In genomic region chr12:109706747-109707469, GRCh38 we compare ENCODE assay signal across 13 cellular contexts. TPM values are rescaled to one million over a fixed set of nuclear protein-coding genes. Genes with fewer than 3 reads are reported as not detected.
DNase-seq lines count a peak whose midpoint lies in the region; ATAC-seq and TF ChIP-seq lines count a peak whose summit lies in the region.
"Had no signal": no experiment of that assay in that cellular context is flagged by ENCODE, and none has a peak within 500 bp of the region (broad histone marks: within the 10 kb centered on the region; RNA-seq: fewer than 3 reads in every experiment).

No MANE protein-coding gene starts in this region.

- H3K23ac ChIP-seq in neuronal stem cell (ENCODE audit: low read depth, low read length, poor library complexity): no peak overlapping the region

- H3K18ac ChIP-seq in neuronal stem cell (ENCODE audit: low read length): peak overlapping the region; percentile 73

- no peak overlapping the region for H2AFZ ChIP-seq in neuronal stem cell (ENCODE audit: low read length)
- H2AFZ ChIP-seq: PC-9 had no signal

- no peak overlapping the region for H2BK120ac ChIP-seq in neuronal stem cell (ENCODE audit: low read depth, low read length)

- H3K79me1 ChIP-seq in neuronal stem cell (ENCODE audit: low read depth, low read length): no peaks in the 10 kb centered on the region

- H2BK15ac ChIP-seq in neuronal stem cell (ENCODE audit: low read length): no peak overlapping the region

- no peak for TF ChIP-seq CTCF in colonic mucosa (IDR thresholded peaks at IDR 0.05)

- H3K9ac ChIP-seq in colonic mucosa (ENCODE audit: low read depth in 2 of 2, low read length in 2 of 2) (no peak overlapping the region), neuronal stem cell (ENCODE audit: low read depth, low read length, poor library complexity) (no peak overlapping the region)

- H2BK12ac ChIP-seq in neuronal stem cell (ENCODE audit: low read length): no peak overlapping the region

- no peak overlapping the region for H3K4me3 ChIP-seq in colonic mucosa
- H3K4me3 ChIP-seq in neuronal stem cell (ENCODE audit: low read length in 2 of 2): no peak overlapping the region
- H3K4me3 ChIP-seq: PC-9 had no signal

- no peaks in the 10 kb centered on the region for H3K4me1 ChIP-seq in colonic mucosa
- H3K4me1 ChIP-seq in neuronal stem cell (ENCODE audit: control insufficient read depth in 2 of 2, insufficient read depth in 1 of 2, low read depth in 1 of 2, low read length in 2 of 2): peaks cover 0 to 19% of the 10 kb centered on the region in 2 donors

- H3K27me3 ChIP-seq in colonic mucosa (peaks cover under 1% of the 10 kb centered on the region), neuronal stem cell (ENCODE audit: control insufficient read depth in 3 of 3, insufficient read depth in 3 of 3, low read depth in 1 of 3, low read length in 3 of 3) (peaks cover 0 to 33% (median 6%) of the 10 kb centered on the region in 3 experiments)

- H3K4ac ChIP-seq in neuronal stem cell (ENCODE audit: low read length): no peak overlapping the region

- no peak overlapping the region for H4K91ac ChIP-seq in neuronal stem cell (ENCODE audit: low read depth, low read length, poor library complexity)

- ATAC-seq in GM18498 (IDR thresholded peaks at IDR 0.05; ENCODE audit: unreplicated experiment): no peak

- peak; percentile 60 for DNase-seq in HuH-7 (ENCODE audit: low spot score)
- peak; percentile 30 for DNase-seq in NCI-H2196 (lab: John Stamatoyannopoulos, UW; ENCODE audit: unreplicated experiment)
- peak; percentile 54 for DNase-seq in colonic mucosa
- no peak for DNase-seq in neuronal stem cell (ENCODE audit: low spot score)
- DNase-seq in NK-92 (lab: John Stamatoyannopoulos, UW; ENCODE audit: unreplicated experiment): no peak
- no peak for DNase-seq in activated effector memory CD4-positive, alpha-beta T cell treated with anti-CD3 and anti-CD28 coated beads, Interleukin-2, amount 50 U/mL, for 16 hours
- DNase-seq: activated CD4-positive, alpha-beta T cell treated with anti-CD3 and anti-CD28 coated beads for 1 hour; GDM1; NCI-H1436; PC-9; stimulated activated CD4-positive, alpha-beta T cell treated with anti-CD3 and anti-CD28 coated beads, Interleukin-2, amount 100 ng/mL, for 24 hours had no signal

- H3K9me3 ChIP-seq in colonic mucosa: no peaks in the 10 kb centered on the region
- H3K9me3 ChIP-seq in neuronal stem cell (replicated peaks in 1 of 2; ENCODE audit: control insufficient read depth in 2 of 2, insufficient read depth in 1 of 2, low read depth in 1 of 2, low read length in 2 of 2): no peaks in the 10 kb centered on the region

- H3K4me2 ChIP-seq in neuronal stem cell (ENCODE audit: insufficient read depth, low read length, poor library complexity, severe bottlenecking): no peak overlapping the region
- H3K4me2 ChIP-seq: PC-9 had no signal

- no CpG with 5 or more reads among the region's 10 CpGs for WGBS in neuronal stem cell (ENCODE audit: extremely low coverage in 2 of 2, insufficient read length in 2 of 2, insufficient replicate concordance in 1 of 2), 2 donors

- H2AK5ac ChIP-seq in neuronal stem cell (ENCODE audit: low read depth, low read length): peak overlapping the region; percentile 51

- H2BK5ac ChIP-seq in neuronal stem cell (ENCODE audit: low read length): no peak overlapping the region

- H3K36me3 ChIP-seq in colonic mucosa (no peaks in the 10 kb centered on the region), neuronal stem cell (replicated peaks in 1 of 2; ENCODE audit: control insufficient read depth in 2 of 2, insufficient read depth in 2 of 2, low read length in 2 of 2) (no peaks in the 10 kb centered on the region)

- intact Hi-C loops in colonic mucosa (cut with DNase I): no loop called here

- no peak overlapping the region for H3K27ac ChIP-seq in colonic mucosa
- H3K27ac ChIP-seq in neuronal stem cell (replicated peaks; ENCODE audit: low read length): peak overlapping the region; percentile 26
- H3K27ac ChIP-seq: PC-9 had no signal

- no peak overlapping the region for H4K8ac ChIP-seq in neuronal stem cell (ENCODE audit: low read depth, low read length)

- H3K14ac ChIP-seq in neuronal stem cell (ENCODE audit: low read length): no peak overlapping the region

RNA-seq across cellular contexts. Expression of gene FAM222A, which starts 6.7 kb away (rescaled TPM):
- 1 to 10 TPM; 3.9 to 5.5 TPM for total RNA-seq in colonic mucosa
- 14.4 TPM for polyA plus RNA-seq in neuronal stem cell (2013, experiment 1 of 2)
- polyA plus RNA-seq in neuronal stem cell (2013, experiment 2 of 2): 14.3 TPM
- polyA plus RNA-seq: CD14-positive monocyte had no signal

Comparison
In these comparisons a context has a peak if more than half of its experiments do, and no peak if none do; other contexts are left out.
1. DNase-seq: peak in HuH-7 (single experiment), NCI-H2196 (single experiment) and colonic mucosa (single experiment); none in neuronal stem cell (single experiment), NK-92 (single experiment) and activated effector memory CD4-positive, alpha-beta T cell treated with anti-CD3 and anti-CD28 coated beads, Interleukin-2, amount 50 U/mL, for 16 hours (single experiment).